In the genomic region with DNA sequence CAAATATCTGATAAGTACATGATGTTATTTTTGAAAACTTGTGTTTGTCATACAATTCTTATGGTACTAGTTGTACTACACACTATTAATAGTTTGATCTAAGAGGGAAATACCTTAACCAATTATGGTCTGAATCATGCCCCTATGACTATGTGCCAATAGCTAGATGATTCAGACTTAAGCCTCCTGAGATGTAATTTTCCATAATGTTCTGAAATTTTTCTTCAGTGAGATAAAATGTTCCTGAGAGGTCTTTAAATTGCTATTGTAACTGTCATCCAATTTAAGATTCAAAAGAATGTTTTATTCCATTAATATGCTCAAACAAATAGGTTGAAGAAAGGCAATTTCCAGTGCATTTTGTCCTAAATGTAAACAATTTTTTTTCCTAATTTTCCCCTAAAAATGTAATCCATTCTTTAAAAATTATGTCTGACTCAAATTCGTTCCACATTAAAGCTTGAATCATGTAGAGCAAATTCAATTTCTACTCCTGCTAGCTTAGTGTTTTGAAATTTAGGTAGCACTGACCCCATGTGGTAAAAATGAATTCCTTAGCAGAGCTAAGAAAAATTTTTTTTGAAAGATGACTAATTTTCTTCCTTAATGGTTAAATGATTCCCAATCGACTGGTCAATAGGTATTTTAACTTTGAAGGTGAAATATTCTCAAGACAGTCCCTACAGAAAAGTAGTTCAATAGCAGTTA, we compare ENCODE assay signal across 9 cellular contexts. TPM values are rescaled to one million over a fixed set of nuclear protein-coding genes. Genes with fewer than 3 reads are reported as not detected.
DNase-seq lines count a peak whose midpoint lies in the region; ATAC-seq and TF ChIP-seq lines count a peak whose summit lies in the region.
"Had no signal": no experiment of that assay in that cellular context is flagged by ENCODE, and none has a peak within 500 bp of the region (broad histone marks: within the 10 kb centered on the region; RNA-seq: fewer than 3 reads in every experiment).

No MANE protein-coding gene starts in this region.

- TF ChIP-seq EP300 in SK-N-SH (IDR thresholded peaks at IDR 0.05; ENCODE audit: borderline replicate concordance in 1 of 2, low read depth in 1 of 2, low read length in 1 of 2) = peak in 1 of 2 experiments; percentile 75; a peak in 2 of 4 replicates

- peak; percentile 68 for TF ChIP-seq CTCF in SK-N-SH (IDR thresholded peaks at IDR 0.05)

- H3K4me1 ChIP-seq in ACC112 (ENCODE audit: control insufficient read depth, insufficient read depth, low read length, unreplicated experiment) (peaks cover 17% of the 10 kb centered on the region), SK-N-SH (ENCODE audit: control insufficient read depth in 1 of 2, insufficient read depth in 2 of 2, low read depth in 1 of 2, low read length in 1 of 2) (peaks cover 0 to 18% of the 10 kb centered on the region in 2 experiments; a peak in 2 of 4 replicates)

- H3F3A ChIP-seq in SK-N-SH (replicated peaks; ENCODE audit: insufficient read depth) = peaks cover 25% of the 10 kb centered on the region

- no peaks in the 10 kb centered on the region for H3K79me2 ChIP-seq in ACC112 (ENCODE audit: control insufficient read depth, insufficient read depth, low read length, unreplicated experiment)
- peaks cover 2% of the 10 kb centered on the region; the same call in 1 of the 2 replicates for H3K79me2 ChIP-seq in SK-N-SH (ENCODE audit: insufficient read depth)

- H3K9me3 ChIP-seq in SK-N-SH = no peaks in the 10 kb centered on the region

- WGBS in SK-N-SH (ENCODE audit: low lambda C conversion rate) = 6% methylated on average over 2 of the region's 2 CpGs

- CTCF ChIA-PET in SK-N-SH (lab: Yijun Ruan, JAX) = interaction anchor here (0.7 to 2.2 kb wide), 5 partner anchors 9 to 1137 kb away, joined by 3 to 9 read pairs (median 7); no protein-coding TSS in a partner anchor

- no peak overlapping the region for H2AFZ ChIP-seq in ACC112 (ENCODE audit: low read length, unreplicated experiment)
- peak overlapping the region; percentile 66 for H2AFZ ChIP-seq in SK-N-SH (ENCODE audit: low read depth)

- H4K20me1 ChIP-seq in SK-N-SH (ENCODE audit: insufficient read depth) = no peaks in the 10 kb centered on the region

- TF ChIP-seq RAD21 in SK-N-SH (IDR thresholded peaks at IDR 0.05; ENCODE audit: low read length) = peak; percentile 59

- no peaks in the 10 kb centered on the region for H3K9me2 ChIP-seq in SK-N-SH

- POLR2A ChIA-PET in SK-N-SH (lab: Yijun Ruan, JAX) = no interaction called here

- H3K27ac ChIP-seq in ACC112 (ENCODE audit: low read depth, low read length) (peak overlapping the region; percentile 99), SK-N-SH (ENCODE audit: low read depth in 2 of 2, low read length in 1 of 2) (peak overlapping the region in 1 of 2 experiments; percentile 82; a peak in 2 of 4 replicates)

- peak overlapping the region; percentile 67 for H3K4me2 ChIP-seq in SK-N-SH

- H3K27me3 ChIP-seq in ACC112 (ENCODE audit: insufficient read depth, low read length) (no peaks in the 10 kb centered on the region), SK-N-SH (ENCODE audit: insufficient read depth) (no peaks in the 10 kb centered on the region)

- peak overlapping the region; percentile 49; the same call in 1 of the 2 replicates for H3K9ac ChIP-seq in SK-N-SH

- H3K4me3 ChIP-seq in ACC112 (ENCODE audit: low read depth, low read length) (peak overlapping the region; percentile 65), SK-N-SH (ENCODE audit: low read depth in 2 of 2, low read length in 1 of 2) (peak overlapping the region in 1 of 2 experiments; percentile 34; a peak in 1 of 4 replicates)

- H3K36me3 ChIP-seq in ACC112 (ENCODE audit: insufficient read depth, low read length) = 0 out of 2 replicates have a peak, but pooled peaks cover 3% of the 10 kb centered on the region
- peaks cover under 1 to 8% of the 10 kb centered on the region in 2 experiments for H3K36me3 ChIP-seq in SK-N-SH (replicated peaks in 1 of 2; ENCODE audit: control insufficient read depth in 1 of 2, insufficient read depth in 2 of 2, low read length in 1 of 2)

- DNase-seq in SK-N-SH = no peak
- peak; percentile 2 for DNase-seq in hepatic stellate cell (ENCODE audit: low spot score)
- DNase-seq in iPS-NIHi7 (ENCODE audit: extremely low spot score) = no peak
- DNase-seq in stimulated activated CD8-positive, alpha-beta memory T cell treated with anti-CD3 and anti-CD28 coated beads, Interleukin-4, amount 100 ng/mL, for 48 hours = no peak
- no peak for DNase-seq in amygdala (lab: John Stamatoyannopoulos, UW)
- DNase-seq in COLO829 (ENCODE audit: low spot score) = no peak
- DNase-seq: naive thymus-derived CD4-positive, alpha-beta T cell had no signal

- peak; percentile 43 for ATAC-seq in GM18868 (IDR thresholded peaks at IDR 0.05; ENCODE audit: unreplicated experiment)
- ATAC-seq: naive thymus-derived CD4-positive, alpha-beta T cell had no signal

TF ChIP-seq in SK-N-SH, 30 proteins besides CTCF, POLR2A, EP300 and RAD21 (continues in another document):
- TF ChIP-seq MEF2A (IDR thresholded peaks at IDR 0.05; ENCODE audit: borderline replicate concordance, low read depth) (peak; percentile 88), JUND (IDR thresholded peaks at IDR 0.05) (peak; percentile 90), FOXJ3 (CRISPR knock-in tag; IDR thresholded peaks at IDR 0.05) (no peak), TEAD4 (IDR thresholded peaks at IDR 0.05; ENCODE audit: borderline replicate concordance, insufficient read depth) (peak; percentile 65; the same call in 1 of the 2 replicates), POLR2AphosphoS5 (IDR thresholded peaks at IDR 0.05; ENCODE audit: low read depth, low read length) (peak; percentile 29; the same call in 1 of the 2 replicates), RXRA (IDR thresholded peaks at IDR 0.05; ENCODE audit: borderline replicate concordance, low read depth) (peak; percentile 39; the same call in 1 of the 2 replicates), GATA2 (CRISPR knock-in tag; IDR thresholded peaks at IDR 0.05) (no peak), FOXM1 (IDR thresholded peaks at IDR 0.05; ENCODE audit: low read depth) (no peak; the same call in 1 of the 2 replicates), SIN3A (IDR thresholded peaks at IDR 0.05; ENCODE audit: borderline replicate concordance, low read depth, low read length) (no peak), TCF12 (IDR thresholded peaks at IDR 0.05) (peak; percentile 63), SMC3 (IDR thresholded peaks at IDR 0.05; ENCODE audit: low read depth, low read length) (no peak), NFIC (IDR thresholded peaks at IDR 0.05; ENCODE audit: borderline replicate concordance) (peak; percentile 71)
- TF ChIP-seq, protein P1, sequence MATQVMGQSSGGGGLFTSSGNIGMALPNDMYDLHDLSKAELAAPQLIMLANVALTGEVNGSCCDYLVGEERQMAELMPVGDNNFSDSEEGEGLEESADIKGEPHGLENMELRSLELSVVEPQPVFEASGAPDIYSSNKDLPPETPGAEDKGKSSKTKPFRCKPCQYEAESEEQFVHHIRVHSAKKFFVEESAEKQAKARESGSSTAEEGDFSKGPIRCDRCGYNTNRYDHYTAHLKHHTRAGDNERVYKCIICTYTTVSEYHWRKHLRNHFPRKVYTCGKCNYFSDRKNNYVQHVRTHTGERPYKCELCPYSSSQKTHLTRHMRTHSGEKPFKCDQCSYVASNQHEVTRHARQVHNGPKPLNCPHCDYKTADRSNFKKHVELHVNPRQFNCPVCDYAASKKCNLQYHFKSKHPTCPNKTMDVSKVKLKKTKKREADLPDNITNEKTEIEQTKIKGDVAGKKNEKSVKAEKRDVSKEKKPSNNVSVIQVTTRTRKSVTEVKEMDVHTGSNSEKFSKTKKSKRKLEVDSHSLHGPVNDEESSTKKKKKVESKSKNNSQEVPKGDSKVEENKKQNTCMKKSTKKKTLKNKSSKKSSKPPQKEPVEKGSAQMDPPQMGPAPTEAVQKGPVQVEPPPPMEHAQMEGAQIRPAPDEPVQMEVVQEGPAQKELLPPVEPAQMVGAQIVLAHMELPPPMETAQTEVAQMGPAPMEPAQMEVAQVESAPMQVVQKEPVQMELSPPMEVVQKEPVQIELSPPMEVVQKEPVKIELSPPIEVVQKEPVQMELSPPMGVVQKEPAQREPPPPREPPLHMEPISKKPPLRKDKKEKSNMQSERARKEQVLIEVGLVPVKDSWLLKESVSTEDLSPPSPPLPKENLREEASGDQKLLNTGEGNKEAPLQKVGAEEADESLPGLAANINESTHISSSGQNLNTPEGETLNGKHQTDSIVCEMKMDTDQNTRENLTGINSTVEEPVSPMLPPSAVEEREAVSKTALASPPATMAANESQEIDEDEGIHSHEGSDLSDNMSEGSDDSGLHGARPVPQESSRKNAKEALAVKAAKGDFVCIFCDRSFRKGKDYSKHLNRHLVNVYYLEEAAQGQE (IDR thresholded peaks at IDR 0.05; ENCODE audit: low read depth, low read length) = no peak
- TF ChIP-seq, protein P2, sequence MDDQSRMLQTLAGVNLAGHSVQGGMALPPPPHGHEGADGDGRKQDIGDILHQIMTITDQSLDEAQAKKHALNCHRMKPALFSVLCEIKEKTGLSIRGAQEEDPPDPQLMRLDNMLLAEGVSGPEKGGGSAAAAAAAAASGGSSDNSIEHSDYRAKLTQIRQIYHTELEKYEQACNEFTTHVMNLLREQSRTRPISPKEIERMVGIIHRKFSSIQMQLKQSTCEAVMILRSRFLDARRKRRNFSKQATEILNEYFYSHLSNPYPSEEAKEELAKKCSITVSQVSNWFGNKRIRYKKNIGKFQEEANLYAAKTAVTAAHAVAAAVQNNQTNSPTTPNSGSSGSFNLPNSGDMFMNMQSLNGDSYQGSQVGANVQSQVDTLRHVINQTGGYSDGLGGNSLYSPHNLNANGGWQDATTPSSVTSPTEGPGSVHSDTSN (IDR thresholded peaks at IDR 0.05) = peak; percentile 34; the same call in 1 of the 2 replicates
- TF ChIP-seq, protein P3, sequence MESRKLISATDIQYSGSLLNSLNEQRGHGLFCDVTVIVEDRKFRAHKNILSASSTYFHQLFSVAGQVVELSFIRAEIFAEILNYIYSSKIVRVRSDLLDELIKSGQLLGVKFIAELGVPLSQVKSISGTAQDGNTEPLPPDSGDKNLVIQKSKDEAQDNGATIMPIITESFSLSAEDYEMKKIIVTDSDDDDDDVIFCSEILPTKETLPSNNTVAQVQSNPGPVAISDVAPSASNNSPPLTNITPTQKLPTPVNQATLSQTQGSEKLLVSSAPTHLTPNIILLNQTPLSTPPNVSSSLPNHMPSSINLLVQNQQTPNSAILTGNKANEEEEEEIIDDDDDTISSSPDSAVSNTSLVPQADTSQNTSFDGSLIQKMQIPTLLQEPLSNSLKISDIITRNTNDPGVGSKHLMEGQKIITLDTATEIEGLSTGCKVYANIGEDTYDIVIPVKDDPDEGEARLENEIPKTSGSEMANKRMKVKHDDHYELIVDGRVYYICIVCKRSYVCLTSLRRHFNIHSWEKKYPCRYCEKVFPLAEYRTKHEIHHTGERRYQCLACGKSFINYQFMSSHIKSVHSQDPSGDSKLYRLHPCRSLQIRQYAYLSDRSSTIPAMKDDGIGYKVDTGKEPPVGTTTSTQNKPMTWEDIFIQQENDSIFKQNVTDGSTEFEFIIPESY (IDR thresholded peaks at IDR 0.05; ENCODE audit: borderline replicate concordance, low read depth) = no peak

RNA-seq across cellular contexts. Expression of a gene that starts 49.1 kb away (rescaled TPM):
- 2.4 and 3.2 TPM in 2 replicates for polyA plus RNA-seq in SK-N-SH (2012; rRNA removed)
- polyA plus RNA-seq in SK-N-SH (2012; cell fraction: cytosol; rRNA removed) = 4.2 and 5.3 TPM in 2 replicates
- polyA plus RNA-seq in SK-N-SH (2012; cell fraction: nucleus; rRNA removed) = 2.0 and 4.1 TPM in 2 replicates
